ENCODE assay signal across 10 cellular contexts in the genomic region with DNA sequence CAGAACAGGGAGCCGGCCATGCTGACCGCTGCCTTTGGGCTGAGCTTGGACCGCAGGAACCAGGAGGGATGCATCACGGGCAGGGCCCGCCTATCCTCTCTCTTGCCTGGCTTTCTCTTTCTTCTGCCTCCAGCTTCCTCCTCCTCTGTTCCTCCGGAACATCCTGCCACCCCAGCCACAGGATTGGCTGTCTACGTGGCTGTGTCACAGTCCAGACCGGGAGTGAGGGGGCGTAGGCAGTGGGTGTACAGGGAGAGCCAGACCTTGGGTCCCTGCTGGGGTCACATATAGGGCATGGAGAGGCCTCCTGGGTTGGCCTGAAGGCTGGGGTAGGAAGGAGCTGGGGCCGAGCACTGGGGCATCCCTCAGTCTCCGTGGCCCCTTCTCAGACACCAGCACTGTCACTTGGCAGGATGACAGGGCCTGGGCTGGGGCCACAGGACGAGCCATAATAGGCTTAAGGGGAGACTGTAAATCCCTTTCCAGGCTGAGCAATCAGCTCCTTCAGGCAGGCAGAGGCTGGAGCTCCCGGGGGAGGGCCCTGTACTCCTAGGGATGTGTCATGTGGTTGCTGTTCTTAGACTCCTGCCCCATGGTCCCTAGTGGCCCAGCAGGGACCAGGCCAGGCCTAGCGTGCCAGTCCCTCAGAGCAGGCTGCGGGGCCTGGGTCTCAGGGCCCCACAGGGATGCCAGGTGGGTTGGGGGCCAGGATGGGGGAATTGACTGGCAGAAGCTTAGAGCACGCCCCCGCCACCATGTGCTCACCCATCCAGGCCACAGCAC. TPM values are rescaled to one million over a fixed set of nuclear protein-coding genes. Genes with fewer than 3 reads are reported as not detected.
DNase-seq lines count a peak whose midpoint lies in the region; ATAC-seq, FAIRE-seq and TF ChIP-seq lines count a peak whose summit lies in the region.
"Had no signal": no experiment of that assay in that cellular context is flagged by ENCODE, and none has a peak within 500 bp of the region (broad histone marks: within the 10 kb centered on the region; RNA-seq: fewer than 3 reads in every experiment).

No MANE protein-coding gene starts in this region.

- no peak overlapping the region for H3K4me3 Mint-ChIP-seq in MCF 10A (ENCODE audit: unreplicated experiment)
- H3K4me3 Mint-ChIP-seq: stimulated activated memory B cell treated with anti-CD40 and anti-IgM and Interleukin-4, amounts not matched to agents 10 μg/mL and 1 μg/mL and 100 μg/mL, for 72 hours had no signal

- POLR2A ChIA-PET in MCF 10A (lab: Yijun Ruan, JAX): no interaction called here

- TF ChIP-seq CTCF in NB4 (IDR thresholded peaks at IDR 0.05; ENCODE audit: low read depth, low read length) (no peak), colonic mucosa (IDR thresholded peaks at IDR 0.05) (no peak), MCF 10A (IDR thresholded peaks at IDR 0.05; ENCODE audit: unreplicated experiment) (no peak)

- 86 to 89% methylated on average over 6 to 7 of the region's 17 CpGs for WGBS in mesodermal cell (ENCODE audit: insufficient coverage in 2 of 2), 2 experiments

- TF ChIP-seq POLR2A in NB4 (IDR thresholded peaks at IDR 0.05; ENCODE audit: extremely low read depth, insufficient read length): no peak

- H3K36me3 ChIP-seq in colonic mucosa (no peaks in the 10 kb centered on the region), mesodermal cell (ENCODE audit: control insufficient read depth, insufficient read depth, low read length) (no peaks in the 10 kb centered on the region)

- H3K9me3 ChIP-seq in colonic mucosa (no peaks in the 10 kb centered on the region), mesodermal cell (ENCODE audit: control insufficient read depth, low read length) (no peaks in the 10 kb centered on the region)

- no peaks in the 10 kb centered on the region for H3K27me3 Mint-ChIP-seq in MCF 10A (ENCODE audit: insufficient read depth, unreplicated experiment)

- no peaks in the 10 kb centered on the region for H3K27me3 ChIP-seq in colonic mucosa

- CTCF ChIA-PET in MCF 10A (lab: Yijun Ruan, JAX): interaction anchor here (0.6 to 2.7 kb wide), 4 partner anchors 10 to 447 kb away, joined by 3 to 6 read pairs (median 3); no protein-coding TSS in a partner anchor

- peak; percentile 56 for DNase-seq in AG20443 (ENCODE audit: low spot score)
- peak; percentile 68 for DNase-seq in NB4 (ENCODE audit: low read depth)
- DNase-seq in colonic mucosa: no peak
- DNase-seq in RCC 7860 (ENCODE audit: low spot score): no peak
- no peak for DNase-seq in MCF 10A (ENCODE audit: unreplicated experiment)
- no peak for DNase-seq in NCI-H345 (lab: John Stamatoyannopoulos, UW)

- no peaks in the 10 kb centered on the region for H3K4me1 Mint-ChIP-seq in MCF 10A (ENCODE audit: insufficient read depth, unreplicated experiment)

- H3K4me1 ChIP-seq in colonic mucosa (peaks cover 16% of the 10 kb centered on the region), mesodermal cell (ENCODE audit: control insufficient read depth, insufficient read depth, low read length, poor library complexity, severe bottlenecking) (peaks cover 10% of the 10 kb centered on the region)

- no peak for ATAC-seq in GM21723 (IDR thresholded peaks at IDR 0.05; ENCODE audit: unreplicated experiment)
- ATAC-seq: stimulated activated memory B cell treated with anti-CD40 and anti-IgM and Interleukin-4, amounts not matched to agents 10 μg/mL and 1 μg/mL and 100 μg/mL, for 72 hours had no signal

- no peak overlapping the region for H3K9ac ChIP-seq in colonic mucosa (ENCODE audit: low read depth in 2 of 2, low read length in 2 of 2)

- no peaks in the 10 kb centered on the region for H3K36me3 Mint-ChIP-seq in MCF 10A (ENCODE audit: insufficient read depth, unreplicated experiment)
- H3K36me3 Mint-ChIP-seq: stimulated activated memory B cell treated with anti-CD40 and anti-IgM and Interleukin-4, amounts not matched to agents 10 μg/mL and 1 μg/mL and 100 μg/mL, for 72 hours had no signal

- intact Hi-C loops in colonic mucosa (cut with DNase I) (no loop called here), MCF 10A (cut with micrococcal nuclease) (no loop called here)

- BruUV-seq in MCF 10A (replicated peaks; lab: Mats Ljungman, UMichigan): no TSS peak

- H3K27ac ChIP-seq in colonic mucosa (peak overlapping the region; percentile 21), mesodermal cell (ENCODE audit: low read depth, low read length, severe bottlenecking) (peak overlapping the region; percentile 72)

- no peaks in the 10 kb centered on the region for H3K9me3 Mint-ChIP-seq in MCF 10A (ENCODE audit: unreplicated experiment)
- H3K9me3 Mint-ChIP-seq: stimulated activated memory B cell treated with anti-CD40 and anti-IgM and Interleukin-4, amounts not matched to agents 10 μg/mL and 1 μg/mL and 100 μg/mL, for 72 hours had no signal

- H3K4me3 ChIP-seq in NB4 (ENCODE audit: low read depth, low read length) (no peak overlapping the region), colonic mucosa (no peak overlapping the region), mesodermal cell (ENCODE audit: extremely low read depth, insufficient read depth, low read length, poor library complexity, severe bottlenecking) (no peak overlapping the region)

- no peak for FAIRE-seq in RCC 7860 (lab: Jason Lieb, UNC)

- no peak overlapping the region for H3K27ac Mint-ChIP-seq in MCF 10A (ENCODE audit: low read depth, unreplicated experiment)
- H3K27ac Mint-ChIP-seq: stimulated activated memory B cell treated with anti-CD40 and anti-IgM and Interleukin-4, amounts not matched to agents 10 μg/mL and 1 μg/mL and 100 μg/mL, for 72 hours had no signal

RNA-seq across cellular contexts. Expression of gene LINGO1, which starts 25.4 kb away (rescaled TPM):
- total RNA-seq in colonic mucosa (1 to 10 TPM in 1 of 2 donors, under 1 TPM in 1; 0.79 to 1.1 TPM), MCF 10A (2022) (not detected in 2 replicates)
- polyA plus RNA-seq in mesodermal cell (2013, experiment 1 of 2): 25.1 TPM
- polyA plus RNA-seq in mesodermal cell (2013, experiment 2 of 2): 20.0 TPM
- total RNA-seq: renal cortical epithelial cell had no signal

Comparison
In these comparisons a context has a peak if more than half of its experiments do, and no peak if none do; other contexts are left out.
1. DNase-seq: peak in AG20443 (single experiment) and NB4 (single experiment); none in colonic mucosa (single experiment), RCC 7860 (single experiment), MCF 10A (single experiment) and NCI-H345 (single experiment).